ENCODE assay signal across 1 cellular context in the genomic region with DNA sequence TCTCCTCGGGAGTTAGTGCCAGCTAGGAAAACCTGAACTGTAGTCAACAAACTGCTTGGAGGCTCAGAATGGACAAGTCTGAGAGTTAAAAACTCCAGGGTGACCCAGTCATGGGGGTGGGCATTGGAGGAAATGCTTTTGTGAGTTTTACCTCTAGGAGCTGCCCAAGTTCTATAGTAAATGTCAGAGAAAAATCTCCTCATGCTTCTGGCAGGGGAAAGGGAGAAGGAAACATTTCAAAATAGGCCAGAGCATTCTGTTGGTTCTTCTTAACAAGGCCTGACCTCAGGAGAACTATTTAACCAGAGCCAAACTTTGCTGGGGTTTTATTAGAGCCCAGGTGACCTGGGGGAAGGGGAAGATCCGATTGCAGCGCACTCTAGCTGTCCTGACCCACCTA.
TF ChIP-seq lines count a peak whose summit lies in the region.

No MANE protein-coding gene starts in this region.

TF ChIP-seq in H1, 55 proteins besides CTCF, POLR2A, EP300 and RAD21:
- no peak for TF ChIP-seq RBBP5 (IDR thresholded peaks at IDR 0.05; ENCODE audit: borderline replicate concordance, low read depth, low read length)
- no peak for TF ChIP-seq TAF7 (optimal IDR thresholded peaks at IDR 0.05; ENCODE audit: borderline replicate concordance, low read depth, low read length)
- TF ChIP-seq SP1 (IDR thresholded peaks at IDR 0.05; ENCODE audit: low read depth, low read length), result no peak
- TF ChIP-seq SIRT6 (IDR thresholded peaks at IDR 0.05; ENCODE audit: low read length), result no peak
- TF ChIP-seq RFX5 (IDR thresholded peaks at IDR 0.05; ENCODE audit: borderline replicate concordance, low read depth, low read length), result no peak
- no peak for TF ChIP-seq SP4 (IDR thresholded peaks at IDR 0.05; ENCODE audit: low read length)
- TF ChIP-seq MAFK (IDR thresholded peaks at IDR 0.05; ENCODE audit: low read depth, low read length), result no peak
